ENCODE assay signal across 1 cellular context in genomic region chr7:141071260-141071854, GRCh38.
A peak's percentile ranks its signal among the peaks of the same experiment; 100 is the strongest.
TF ChIP-seq lines count a peak whose summit lies in the region.

No MANE protein-coding gene starts in this region.

TF ChIP-seq in A549, 52 proteins besides CTCF, POLR2A, EP300 and RAD21 (continued from another document):
- TF ChIP-seq HDAC2 (IDR thresholded peaks at IDR 0.05) (no peak), HMGXB4 (CRISPR knock-in tag; IDR thresholded peaks at IDR 0.05; ENCODE audit: borderline replicate concordance) (no peak), ESRRA (IDR thresholded peaks at IDR 0.05; ENCODE audit: borderline replicate concordance, low read length) (no peak)
- TF ChIP-seq, protein P1, sequence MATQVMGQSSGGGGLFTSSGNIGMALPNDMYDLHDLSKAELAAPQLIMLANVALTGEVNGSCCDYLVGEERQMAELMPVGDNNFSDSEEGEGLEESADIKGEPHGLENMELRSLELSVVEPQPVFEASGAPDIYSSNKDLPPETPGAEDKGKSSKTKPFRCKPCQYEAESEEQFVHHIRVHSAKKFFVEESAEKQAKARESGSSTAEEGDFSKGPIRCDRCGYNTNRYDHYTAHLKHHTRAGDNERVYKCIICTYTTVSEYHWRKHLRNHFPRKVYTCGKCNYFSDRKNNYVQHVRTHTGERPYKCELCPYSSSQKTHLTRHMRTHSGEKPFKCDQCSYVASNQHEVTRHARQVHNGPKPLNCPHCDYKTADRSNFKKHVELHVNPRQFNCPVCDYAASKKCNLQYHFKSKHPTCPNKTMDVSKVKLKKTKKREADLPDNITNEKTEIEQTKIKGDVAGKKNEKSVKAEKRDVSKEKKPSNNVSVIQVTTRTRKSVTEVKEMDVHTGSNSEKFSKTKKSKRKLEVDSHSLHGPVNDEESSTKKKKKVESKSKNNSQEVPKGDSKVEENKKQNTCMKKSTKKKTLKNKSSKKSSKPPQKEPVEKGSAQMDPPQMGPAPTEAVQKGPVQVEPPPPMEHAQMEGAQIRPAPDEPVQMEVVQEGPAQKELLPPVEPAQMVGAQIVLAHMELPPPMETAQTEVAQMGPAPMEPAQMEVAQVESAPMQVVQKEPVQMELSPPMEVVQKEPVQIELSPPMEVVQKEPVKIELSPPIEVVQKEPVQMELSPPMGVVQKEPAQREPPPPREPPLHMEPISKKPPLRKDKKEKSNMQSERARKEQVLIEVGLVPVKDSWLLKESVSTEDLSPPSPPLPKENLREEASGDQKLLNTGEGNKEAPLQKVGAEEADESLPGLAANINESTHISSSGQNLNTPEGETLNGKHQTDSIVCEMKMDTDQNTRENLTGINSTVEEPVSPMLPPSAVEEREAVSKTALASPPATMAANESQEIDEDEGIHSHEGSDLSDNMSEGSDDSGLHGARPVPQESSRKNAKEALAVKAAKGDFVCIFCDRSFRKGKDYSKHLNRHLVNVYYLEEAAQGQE (IDR thresholded peaks at IDR 0.05), result no peak
- TF ChIP-seq, protein P2, sequence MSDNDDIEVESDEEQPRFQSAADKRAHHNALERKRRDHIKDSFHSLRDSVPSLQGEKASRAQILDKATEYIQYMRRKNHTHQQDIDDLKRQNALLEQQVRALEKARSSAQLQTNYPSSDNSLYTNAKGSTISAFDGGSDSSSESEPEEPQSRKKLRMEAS (IDR thresholded peaks at IDR 0.05), result peak; percentile 35
